ENCODE assay signal across 21 cellular contexts in genomic region chr7:89027781-89028180, GRCh38.
A peak's percentile ranks its signal among the peaks of the same experiment; 100 is the strongest.
DNase-seq lines count a peak whose midpoint lies in the region; ATAC-seq and TF ChIP-seq lines count a peak whose summit lies in the region.
"Had no signal": no experiment of that assay in that cellular context is flagged by ENCODE, and none has a peak within 500 bp of the region (broad histone marks: within the 10 kb centered on the region; RNA-seq: fewer than 3 reads in every experiment).

No MANE protein-coding gene starts in this region.

- no peaks in the 10 kb centered on the region for H3K79me1 ChIP-seq in neuronal stem cell (ENCODE audit: low read depth, low read length)

- H3K27me3 Mint-ChIP-seq in immature natural killer cell (ENCODE audit: low read depth in 3 of 3): no peaks in the 10 kb centered on the region

- no peaks in the 10 kb centered on the region for H3K4me1 Mint-ChIP-seq in immature natural killer cell

- H3K9ac ChIP-seq in neuronal stem cell (ENCODE audit: low read depth, low read length, poor library complexity): no peak overlapping the region
- H3K9ac ChIP-seq: SK-N-SH had no signal

- H3K4me2 ChIP-seq in neuronal stem cell (ENCODE audit: insufficient read depth, low read length, poor library complexity, severe bottlenecking): no peak overlapping the region
- H3K4me2 ChIP-seq: A549, SK-N-SH had no signal

- H2BK15ac ChIP-seq in neuronal stem cell (ENCODE audit: low read length): no peak overlapping the region

- no peak overlapping the region for H3K4me3 Mint-ChIP-seq in immature natural killer cell

- H3K36me3 Mint-ChIP-seq in immature natural killer cell: no peaks in the 10 kb centered on the region

- no peak overlapping the region for H3K23ac ChIP-seq in neuronal stem cell (ENCODE audit: low read depth, low read length, poor library complexity)

- no peak overlapping the region for H3K4ac ChIP-seq in neuronal stem cell (ENCODE audit: low read length)

- no peaks in the 10 kb centered on the region for H3K27me3 ChIP-seq in SJSA1 (replicated peaks)
- H3K27me3 ChIP-seq in neuronal stem cell (ENCODE audit: control insufficient read depth in 3 of 3, insufficient read depth in 3 of 3, low read depth in 1 of 3, low read length in 3 of 3): no peaks in the 10 kb centered on the region
- H3K27me3 ChIP-seq in WERI-Rb-1 (ENCODE audit: insufficient read depth, low read depth, severe bottlenecking): no peaks in the 10 kb centered on the region
- H3K27me3 ChIP-seq: BE2C had no signal

- peak; percentile 29 for DNase-seq in COLO829 (ENCODE audit: low spot score)
- DNase-seq in HuH-7 (ENCODE audit: low spot score): peak; percentile 19
- DNase-seq in SJSA1 (ENCODE audit: low read depth in 1 of 2, low spot score in 2 of 2): peak in 1 of 2 experiments; percentile 84
- no peak for DNase-seq in neuronal stem cell (ENCODE audit: low spot score)
- DNase-seq in WERI-Rb-1: no peak
- DNase-seq in immature natural killer cell: no peak
- DNase-seq in GF-D8 (lab: John Stamatoyannopoulos, UW): no peak
- DNase-seq: BE2C, DND-41, KBM-7, NCI-H1092 treated with DMSO at 0.1 percent for 48 hours, NCI-H1436 treated with DMSO at 0.1 percent for 48 hours, NCI-H2029 treated with DMSO at 0.1 percent for 48 hours, NCI-H2171 treated with DMSO at 0.1 percent for 48 hours, NCI-H524 treated with DMSO at 0.1 percent for 48 hours, NCI-H82, SK-N-SH, T-helper 1 cell had no signal

- no peaks in the 10 kb centered on the region for H3K9me3 ChIP-seq in SJSA1 (replicated peaks)
- H3K9me3 ChIP-seq in neuronal stem cell (replicated peaks in 1 of 2; ENCODE audit: control insufficient read depth in 2 of 2, insufficient read depth in 1 of 2, low read depth in 1 of 2, low read length in 2 of 2): no peaks in the 10 kb centered on the region
- no peaks in the 10 kb centered on the region for H3K9me3 ChIP-seq in WERI-Rb-1 (ENCODE audit: severe bottlenecking)
- H3K9me3 ChIP-seq: A549, BE2C, SK-N-SH had no signal

- H4K91ac ChIP-seq in neuronal stem cell (ENCODE audit: low read depth, low read length, poor library complexity): no peak overlapping the region

- no peak overlapping the region for H2AK5ac ChIP-seq in neuronal stem cell (ENCODE audit: low read depth, low read length)

- H3K4me1 ChIP-seq in SJSA1 (replicated peaks) (peaks cover 75% of the 10 kb centered on the region), neuronal stem cell (ENCODE audit: control insufficient read depth in 2 of 2, insufficient read depth in 1 of 2, low read depth in 1 of 2, low read length in 2 of 2) (peaks cover 0 to 5% of the 10 kb centered on the region in 2 donors)
- H3K4me1 ChIP-seq: A549, BE2C had no signal

- TF ChIP-seq CTCF in WERI-Rb-1 (IDR thresholded peaks at IDR 0.05; ENCODE audit: low read depth, low read length): no peak

- H4K8ac ChIP-seq in neuronal stem cell (ENCODE audit: low read depth, low read length): no peak overlapping the region

- no peak overlapping the region for H2BK120ac ChIP-seq in neuronal stem cell (ENCODE audit: low read depth, low read length)

- H2BK5ac ChIP-seq in neuronal stem cell (ENCODE audit: low read length): no peak overlapping the region

- no peak overlapping the region for H3K14ac ChIP-seq in neuronal stem cell (ENCODE audit: low read length)

- H2AFZ ChIP-seq in neuronal stem cell (ENCODE audit: low read length): peak overlapping the region; percentile 45

- H3K27ac ChIP-seq in SJSA1 (peak overlapping the region; percentile 88), neuronal stem cell (replicated peaks; ENCODE audit: low read length) (no peak overlapping the region), WERI-Rb-1 (no peak overlapping the region)
- H3K27ac ChIP-seq: A549 had no signal

- H3K36me3 ChIP-seq in SJSA1 (no peaks in the 10 kb centered on the region), neuronal stem cell (replicated peaks in 1 of 2; ENCODE audit: control insufficient read depth in 2 of 2, insufficient read depth in 2 of 2, low read length in 2 of 2) (no peaks in the 10 kb centered on the region), WERI-Rb-1 (no peaks in the 10 kb centered on the region)
- H3K36me3 ChIP-seq: BE2C had no signal

- WGBS in neuronal stem cell (ENCODE audit: extremely low coverage in 2 of 2, insufficient read length in 2 of 2, insufficient replicate concordance in 1 of 2), 2 donors: no CpG with 5 or more reads among the region's 1 CpG

- peaks cover 0 to 11% (median 4%) of the 10 kb centered on the region in 6 donors for H3K9me3 Mint-ChIP-seq in immature natural killer cell

- no peak overlapping the region for H3K27ac Mint-ChIP-seq in immature natural killer cell

- H3K18ac ChIP-seq in neuronal stem cell (ENCODE audit: low read length): no peak overlapping the region

- H3K4me3 ChIP-seq in SJSA1 (no peak overlapping the region), neuronal stem cell (ENCODE audit: low read length in 2 of 2) (no peak overlapping the region), WERI-Rb-1 (ENCODE audit: low read depth, low read length) (no peak overlapping the region)
- H3K4me3 ChIP-seq: A549 had no signal

- ATAC-seq in GM18907 (IDR thresholded peaks at IDR 0.05; ENCODE audit: unreplicated experiment): no peak
- ATAC-seq: A549, Right ventricle myocardium inferior had no signal

- H2BK12ac ChIP-seq in neuronal stem cell (ENCODE audit: low read length): no peak overlapping the region

Comparison
In these comparisons a context has a peak if more than half of its experiments do, and no peak if none do; other contexts are left out.
1. DNase-seq: peak in COLO829 (single experiment) and HuH-7 (single experiment); none in neuronal stem cell (single experiment), WERI-Rb-1 (single experiment), immature natural killer cell (0 of 3) and GF-D8 (single experiment).